In the genomic region with DNA sequence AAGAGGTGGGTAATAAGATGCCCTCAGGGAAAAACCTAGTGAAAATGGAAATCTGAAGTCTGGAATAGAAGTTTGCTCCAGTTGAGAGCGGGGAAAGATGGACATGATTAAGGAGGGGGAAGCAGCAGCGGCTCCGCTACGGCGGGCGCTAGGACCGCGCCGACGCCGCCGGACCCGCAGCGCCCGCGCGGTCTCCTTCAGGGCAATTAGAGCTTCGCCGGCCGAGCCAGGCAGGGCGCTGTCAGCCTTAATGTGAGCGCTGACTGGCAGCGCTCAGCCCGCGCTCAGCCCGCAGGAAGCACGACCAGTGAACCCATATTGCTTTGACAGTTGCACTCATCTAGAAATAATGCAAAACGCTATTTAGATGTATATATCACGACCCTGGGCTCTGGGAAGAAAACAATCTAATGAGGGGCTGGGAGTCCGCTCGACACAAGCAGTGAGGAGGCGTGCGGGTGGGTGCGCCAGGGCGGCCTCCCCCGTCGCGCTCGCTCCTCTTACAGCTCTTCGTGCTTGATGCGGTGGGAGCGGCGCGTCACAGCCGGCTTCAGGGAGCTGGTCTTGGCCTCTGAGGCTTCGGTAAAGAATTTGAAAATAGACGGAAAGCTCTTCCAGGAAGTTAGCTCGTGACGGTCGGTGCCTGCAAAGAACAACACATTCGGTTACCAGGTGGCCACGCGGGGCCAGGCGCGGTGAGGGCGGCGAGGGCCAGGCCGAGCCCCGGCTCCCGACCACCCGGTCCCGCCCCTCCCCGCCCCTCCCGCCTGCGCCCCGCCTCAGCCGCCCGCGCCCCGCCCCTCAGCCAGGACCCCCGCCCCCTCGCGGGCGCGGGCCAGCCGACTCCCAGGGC, we compare ENCODE assay signal across 1 cellular context.
TF ChIP-seq lines count a peak whose summit lies in the region.

No MANE protein-coding gene starts in this region.

TF ChIP-seq in HEK293, 187 proteins besides CTCF, POLR2A, EP300 and RAD21 (continued from another document):
- TF ChIP-seq, protein P1, sequence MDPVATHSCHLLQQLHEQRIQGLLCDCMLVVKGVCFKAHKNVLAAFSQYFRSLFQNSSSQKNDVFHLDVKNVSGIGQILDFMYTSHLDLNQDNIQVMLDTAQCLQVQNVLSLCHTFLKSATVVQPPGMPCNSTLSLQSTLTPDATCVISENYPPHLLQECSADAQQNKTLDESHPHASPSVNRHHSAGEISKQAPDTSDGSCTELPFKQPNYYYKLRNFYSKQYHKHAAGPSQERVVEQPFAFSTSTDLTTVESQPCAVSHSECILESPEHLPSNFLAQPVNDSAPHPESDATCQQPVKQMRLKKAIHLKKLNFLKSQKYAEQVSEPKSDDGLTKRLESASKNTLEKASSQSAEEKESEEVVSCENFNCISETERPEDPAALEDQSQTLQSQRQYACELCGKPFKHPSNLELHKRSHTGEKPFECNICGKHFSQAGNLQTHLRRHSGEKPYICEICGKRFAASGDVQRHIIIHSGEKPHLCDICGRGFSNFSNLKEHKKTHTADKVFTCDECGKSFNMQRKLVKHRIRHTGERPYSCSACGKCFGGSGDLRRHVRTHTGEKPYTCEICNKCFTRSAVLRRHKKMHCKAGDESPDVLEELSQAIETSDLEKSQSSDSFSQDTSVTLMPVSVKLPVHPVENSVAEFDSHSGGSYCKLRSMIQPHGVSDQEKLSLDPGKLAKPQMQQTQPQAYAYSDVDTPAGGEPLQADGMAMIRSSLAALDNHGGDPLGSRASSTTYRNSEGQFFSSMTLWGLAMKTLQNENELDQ (tag by site-specific recombination; IDR thresholded peaks at IDR 0.05; ENCODE audit: low read depth), result no peak
- TF ChIP-seq KLF10 (tag by site-specific recombination; IDR thresholded peaks at IDR 0.05) (peak; percentile 77), MEIS1 (CRISPR knock-in tag; IDR thresholded peaks at IDR 0.05; ENCODE audit: borderline replicate concordance) (no peak), PRDM10 (tag by site-specific recombination; IDR thresholded peaks at IDR 0.05) (peak; percentile 89), ZNF623 (tag by site-specific recombination; IDR thresholded peaks at IDR 0.05) (peak; percentile 22; the same call in 1 of the 2 replicates), GLIS2 (tag by site-specific recombination; IDR thresholded peaks at IDR 0.05) (peak; percentile 68), ZBTB17 (tag by site-specific recombination; IDR thresholded peaks at IDR 0.05) (peak; percentile 90), REST (tag by site-specific recombination; IDR thresholded peaks at IDR 0.05) (0 out of 2 replicates have a peak, but pooled peaks have one; percentile 54), ZNF561 (tag by site-specific recombination; IDR thresholded peaks at IDR 0.05; ENCODE audit: borderline replicate concordance) (peak; percentile 92), ZSCAN18 (tag by site-specific recombination; IDR thresholded peaks at IDR 0.05) (no peak), ZNF658 (tag by site-specific recombination; IDR thresholded peaks at IDR 0.05) (no peak), KLF9 (tag by site-specific recombination; IDR thresholded peaks at IDR 0.05; ENCODE audit: low read depth) (peak; percentile 11; the same call in 1 of the 2 replicates), ZNF596 (tag by site-specific recombination; IDR thresholded peaks at IDR 0.05) (peak; percentile 62; the same call in 1 of the 2 replicates), ZNF274 (IDR thresholded peaks at IDR 0.05; ENCODE audit: low read length) (no peak), ZNF274 (tag by site-specific recombination; IDR thresholded peaks at IDR 0.05; ENCODE audit: borderline replicate concordance) (no peak), ZNF548 (tag by site-specific recombination; IDR thresholded peaks at IDR 0.05) (no peak), SP2 (tag by site-specific recombination; IDR thresholded peaks at IDR 0.05) (peak; percentile 35), ZNF221 (tag by site-specific recombination; IDR thresholded peaks at IDR 0.05; ENCODE audit: borderline replicate concordance) (no peak), ZFP69B (tag by site-specific recombination; IDR thresholded peaks at IDR 0.05) (peak; percentile 70; the same call in 1 of the 2 replicates), ZSCAN30 (tag by site-specific recombination; IDR thresholded peaks at IDR 0.05) (peak; percentile 52; the same call in 1 of the 2 replicates), ZEB2 (tag by site-specific recombination; IDR thresholded peaks at IDR 0.05) (peak; percentile 85), ZSCAN4 (tag by site-specific recombination; IDR thresholded peaks at IDR 0.05) (peak; percentile 62; the same call in 1 of the 2 replicates)
- TF ChIP-seq, protein P2, sequence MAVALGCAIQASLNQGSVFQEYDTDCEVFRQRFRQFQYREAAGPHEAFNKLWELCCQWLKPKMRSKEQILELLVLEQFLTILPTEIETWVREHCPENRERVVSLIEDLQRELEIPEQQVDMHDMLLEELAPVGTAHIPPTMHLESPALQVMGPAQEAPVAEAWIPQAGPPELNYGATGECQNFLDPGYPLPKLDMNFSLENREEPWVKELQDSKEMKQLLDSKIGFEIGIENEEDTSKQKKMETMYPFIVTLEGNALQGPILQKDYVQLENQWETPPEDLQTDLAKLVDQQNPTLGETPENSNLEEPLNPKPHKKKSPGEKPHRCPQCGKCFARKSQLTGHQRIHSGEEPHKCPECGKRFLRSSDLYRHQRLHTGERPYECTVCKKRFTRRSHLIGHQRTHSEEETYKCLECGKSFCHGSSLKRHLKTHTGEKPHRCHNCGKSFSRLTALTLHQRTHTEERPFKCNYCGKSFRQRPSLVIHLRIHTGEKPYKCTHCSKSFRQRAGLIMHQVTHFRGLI (tag by site-specific recombination; IDR thresholded peaks at IDR 0.05), result peak; percentile 85
- TF ChIP-seq, protein P3, sequence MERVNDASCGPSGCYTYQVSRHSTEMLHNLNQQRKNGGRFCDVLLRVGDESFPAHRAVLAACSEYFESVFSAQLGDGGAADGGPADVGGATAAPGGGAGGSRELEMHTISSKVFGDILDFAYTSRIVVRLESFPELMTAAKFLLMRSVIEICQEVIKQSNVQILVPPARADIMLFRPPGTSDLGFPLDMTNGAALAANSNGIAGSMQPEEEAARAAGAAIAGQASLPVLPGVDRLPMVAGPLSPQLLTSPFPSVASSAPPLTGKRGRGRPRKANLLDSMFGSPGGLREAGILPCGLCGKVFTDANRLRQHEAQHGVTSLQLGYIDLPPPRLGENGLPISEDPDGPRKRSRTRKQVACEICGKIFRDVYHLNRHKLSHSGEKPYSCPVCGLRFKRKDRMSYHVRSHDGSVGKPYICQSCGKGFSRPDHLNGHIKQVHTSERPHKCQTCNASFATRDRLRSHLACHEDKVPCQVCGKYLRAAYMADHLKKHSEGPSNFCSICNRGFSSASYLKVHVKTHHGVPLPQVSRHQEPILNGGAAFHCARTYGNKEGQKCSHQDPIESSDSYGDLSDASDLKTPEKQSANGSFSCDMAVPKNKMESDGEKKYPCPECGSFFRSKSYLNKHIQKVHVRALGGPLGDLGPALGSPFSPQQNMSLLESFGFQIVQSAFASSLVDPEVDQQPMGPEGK (tag by site-specific recombination; IDR thresholded peaks at IDR 0.05), result 0 out of 2 replicates have a peak, but pooled peaks have one; percentile 45
